12 cellular contexts compared by ENCODE assay signal in genomic region chr4:78667764-78668163, GRCh38.
DNase-seq lines count a peak whose midpoint lies in the region; ATAC-seq and TF ChIP-seq lines count a peak whose summit lies in the region.
"Had no signal": no experiment of that assay in that cellular context is flagged by ENCODE, and none has a peak within 500 bp of the region (broad histone marks: within the 10 kb centered on the region; RNA-seq: fewer than 3 reads in every experiment).

No MANE protein-coding gene starts in this region.

- H3K27me3 ChIP-seq in Karpas-422 (ENCODE audit: low read length) (no peaks in the 10 kb centered on the region), upper lobe of right lung (no peaks in the 10 kb centered on the region), tibial nerve (no peaks in the 10 kb centered on the region)

- TF ChIP-seq POLR2A in tibial nerve (IDR thresholded peaks at IDR 0.05): no peak

- no peaks in the 10 kb centered on the region for H3K27me3 Mint-ChIP-seq in stimulated activated naive CD8-positive, alpha-beta T cell treated with anti-CD3 and anti-CD28 coated beads, Interleukin-15, amount 100 ng/mL, for 72 hours

- H4K20me1 ChIP-seq in Karpas-422 (ENCODE audit: insufficient read depth, low read depth, low read length): no peaks in the 10 kb centered on the region

- no peak overlapping the region for H3K4me3 Mint-ChIP-seq in stimulated activated naive CD8-positive, alpha-beta T cell treated with anti-CD3 and anti-CD28 coated beads, Interleukin-15, amount 100 ng/mL, for 72 hours
- H3K4me3 Mint-ChIP-seq: activated T-cell treated with anti-CD3 and anti-CD28 coated beads, Interleukin-2, amount 50 U/mL, for 4 hours; GM23338 had no signal

- no peaks in the 10 kb centered on the region for H3K79me2 ChIP-seq in Karpas-422 (ENCODE audit: low read length)

- no peaks in the 10 kb centered on the region for H3K9me2 ChIP-seq in Karpas-422 (replicated peaks; ENCODE audit: insufficient read depth, low read length)

- H3K9me3 ChIP-seq in Karpas-422 (ENCODE audit: low read length): no peaks in the 10 kb centered on the region
- no peaks in the 10 kb centered on the region for H3K9me3 ChIP-seq in upper lobe of right lung
- H3K9me3 ChIP-seq in tibial nerve: no peaks in the 10 kb centered on the region

- H3K36me3 ChIP-seq in Karpas-422 (ENCODE audit: insufficient read depth, low read length) (no peaks in the 10 kb centered on the region), upper lobe of right lung (no peaks in the 10 kb centered on the region), tibial nerve (no peaks in the 10 kb centered on the region)

- no peak overlapping the region for H2AFZ ChIP-seq in Karpas-422 (ENCODE audit: low read length)
- H2AFZ ChIP-seq: GM23338 had no signal

- H3K9me3 Mint-ChIP-seq in stimulated activated naive CD8-positive, alpha-beta T cell treated with anti-CD3 and anti-CD28 coated beads, Interleukin-15, amount 100 ng/mL, for 72 hours: peaks cover 0 to 5% of the 10 kb centered on the region in 2 donors
- H3K9me3 Mint-ChIP-seq: activated T-cell treated with anti-CD3 and anti-CD28 coated beads, Interleukin-2, amount 50 U/mL, for 4 hours; GM23338 had no signal

- no peak overlapping the region for H3K27ac Mint-ChIP-seq in stimulated activated naive CD8-positive, alpha-beta T cell treated with anti-CD3 and anti-CD28 coated beads, Interleukin-15, amount 100 ng/mL, for 72 hours
- H3K27ac Mint-ChIP-seq: GM23338 had no signal

- H3K9ac ChIP-seq in Karpas-422 (ENCODE audit: low read length): no peak overlapping the region

- TF ChIP-seq CTCF in upper lobe of right lung (IDR thresholded peaks at IDR 0.05) (no peak), tibial nerve (IDR thresholded peaks at IDR 0.05) (no peak)

- peaks cover 44% of the 10 kb centered on the region for H3K4me1 Mint-ChIP-seq in stimulated activated naive CD8-positive, alpha-beta T cell treated with anti-CD3 and anti-CD28 coated beads, Interleukin-15, amount 100 ng/mL, for 72 hours

- TF ChIP-seq EP300 in tibial nerve (IDR thresholded peaks at IDR 0.05): peak in 1 of 2 donors; percentile 21

- H3K27ac ChIP-seq in Karpas-422 (ENCODE audit: low read length) (no peak overlapping the region), upper lobe of right lung (peak overlapping the region; percentile 15), tibial nerve (peak overlapping the region in 1 of 4 donors; percentile 6)
- H3K27ac ChIP-seq: C4-2B had no signal

- no peak for DNase-seq in stimulated activated naive CD8-positive, alpha-beta T cell treated with anti-CD3 and anti-CD28 coated beads, Interleukin-15, amount 100 ng/mL, for 72 hours
- no peak for DNase-seq in stimulated activated naive CD8-positive, alpha-beta T cell treated with anti-CD3 and anti-CD28 coated beads, Interleukin-15, Interleukin-2, amounts not matched to agents 100 U/mL and 50 U/mL, for 24 hours
- DNase-seq in Karpas-422 (peak; percentile 41), upper lobe of right lung (no peak), hepatic stellate cell (ENCODE audit: low spot score) (no peak), tibial nerve (ENCODE audit: low spot score in 2 of 2) (no peak), NCI-H128 (lab: John Stamatoyannopoulos, UW; ENCODE audit: unreplicated experiment) (no peak)
- DNase-seq: activated T-cell treated with anti-CD3 and anti-CD28 coated beads, Interleukin-2, amount 50 U/mL, for 4 hours; NCI-H146 had no signal

- ATAC-seq in stimulated activated naive CD8-positive, alpha-beta T cell treated with anti-CD3 and anti-CD28 coated beads, Interleukin-15, amount 100 ng/mL, for 72 hours: peak; percentile 68
- no peak for ATAC-seq in stimulated activated naive CD8-positive, alpha-beta T cell treated with anti-CD3 and anti-CD28 coated beads, Interleukin-15, Interleukin-2, amounts not matched to agents 100 U/mL and 50 U/mL, for 24 hours
- peak; percentile 88 for ATAC-seq in HG02642 (IDR thresholded peaks at IDR 0.05; ENCODE audit: poor library complexity, unreplicated experiment)
- ATAC-seq in upper lobe of right lung: no peak
- ATAC-seq: activated T-cell treated with anti-CD3 and anti-CD28 coated beads, Interleukin-2, amount 50 U/mL, for 4 hours; GM23338 had no signal

- intact Hi-C loops in upper lobe of right lung (cut with DNase I): no loop called here

- WGBS in tibial nerve, 2 donors: 75 to 80% methylated on average over 2 of the region's 2 CpGs

- H3K4me1 ChIP-seq in Karpas-422 (ENCODE audit: low read length) (no peaks in the 10 kb centered on the region), upper lobe of right lung (peaks cover 14% of the 10 kb centered on the region), tibial nerve (peaks cover 0 to 13% (median 6%) of the 10 kb centered on the region in 4 donors)

- no peak overlapping the region for H3K4me3 ChIP-seq in Karpas-422 (ENCODE audit: low read length)
- no peak overlapping the region for H3K4me3 ChIP-seq in upper lobe of right lung
- no peak overlapping the region for H3K4me3 ChIP-seq in tibial nerve
- H3K4me3 ChIP-seq: GM23338 had no signal

- no peak overlapping the region for H3K4me2 ChIP-seq in Karpas-422 (ENCODE audit: low read depth, low read length, poor library complexity, severe bottlenecking)
- H3K4me2 ChIP-seq: GM23338 had no signal

Comparison
In these comparisons a context has a peak if more than half of its experiments do, and no peak if none do; other contexts are left out.
1. ATAC-seq: peak in stimulated activated naive CD8-positive, alpha-beta T cell treated with anti-CD3 and anti-CD28 coated beads, Interleukin-15, amount 100 ng/mL, for 72 hours (single experiment) and HG02642 (single experiment); none in stimulated activated naive CD8-positive, alpha-beta T cell treated with anti-CD3 and anti-CD28 coated beads, Interleukin-15, Interleukin-2, amounts not matched to agents 100 U/mL and 50 U/mL, for 24 hours (single experiment) and upper lobe of right lung (single experiment).